ENCODE assay signal across 8 cellular contexts in the genomic region with DNA sequence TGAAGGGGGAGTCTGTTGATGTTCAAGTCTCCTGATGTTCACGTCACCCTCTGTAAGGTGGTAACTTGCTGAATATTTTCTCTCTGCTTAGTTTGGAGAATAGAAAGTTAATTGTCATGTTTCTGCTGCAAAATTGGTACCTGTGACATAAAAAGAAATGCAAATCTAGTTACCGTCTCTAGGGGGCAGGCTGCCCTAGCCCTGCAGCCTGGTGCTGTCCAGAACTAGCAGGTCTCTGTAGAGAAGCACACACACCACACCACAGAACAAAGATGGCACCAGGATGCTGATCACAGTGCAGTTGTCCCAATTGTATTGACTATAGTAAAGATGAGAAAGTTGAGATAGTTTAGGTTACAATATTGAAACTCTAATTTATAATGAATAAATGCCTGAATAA. TPM values are rescaled to one million over a fixed set of nuclear protein-coding genes. Genes with fewer than 3 reads are reported as not detected.
DNase-seq lines count a peak whose midpoint lies in the region; ATAC-seq and TF ChIP-seq lines count a peak whose summit lies in the region.

No MANE protein-coding gene starts in this region.

- H3K36me3 ChIP-seq in left ventricle myocardium inferior (no peaks in the 10 kb centered on the region), brain microvascular endothelial cell (replicated peaks) (no peaks in the 10 kb centered on the region), mesenchymal stem cell (ENCODE audit: control insufficient read depth in 1 of 2, insufficient read depth in 2 of 2, low read depth in 1 of 2, low read length in 2 of 2) (no peaks in the 10 kb centered on the region)

- no peak overlapping the region for H3K27ac ChIP-seq in left ventricle myocardium inferior (replicated peaks)
- H3K27ac ChIP-seq in brain microvascular endothelial cell, result no peak overlapping the region
- no peak overlapping the region for H3K27ac ChIP-seq in mesenchymal stem cell (ENCODE audit: low read length, poor library complexity, severe bottlenecking)

- H4K91ac ChIP-seq in mesenchymal stem cell (ENCODE audit: low read length), result no peak overlapping the region

- no peaks in the 10 kb centered on the region for H3K79me1 ChIP-seq in mesenchymal stem cell (replicated peaks; ENCODE audit: low read length, poor library complexity, severe bottlenecking)

- H3K4me3 ChIP-seq in left ventricle myocardium inferior (no peak overlapping the region), brain microvascular endothelial cell (ENCODE audit: low read depth, low read length) (no peak overlapping the region), mesenchymal stem cell (ENCODE audit: insufficient read depth in 1 of 2, low read depth in 1 of 2, low read length in 2 of 2) (no peak overlapping the region)

- H3K9ac ChIP-seq in mesenchymal stem cell (ENCODE audit: low read length), result no peak overlapping the region

- H2BK15ac ChIP-seq in mesenchymal stem cell (ENCODE audit: low read depth, poor library complexity, severe bottlenecking), result no peak overlapping the region

- peak; percentile 64 for TF ChIP-seq CTCF in left ventricle myocardium inferior (IDR thresholded peaks at IDR 0.05; ENCODE audit: borderline replicate concordance)
- TF ChIP-seq CTCF in brain microvascular endothelial cell (IDR thresholded peaks at IDR 0.05; ENCODE audit: low read depth, low read length, missing control alignments), result peak; percentile 77

- 11% methylated on average over 2 of the region's 2 CpGs for WGBS in mesenchymal stem cell

- in situ Hi-C loops in brain microvascular endothelial cell (cut with HindIII; ENCODE audit: low pct_ligation_motif_present, low sequenced_read_pairs), result no loop called here

- no peak overlapping the region for H3K14ac ChIP-seq in mesenchymal stem cell (ENCODE audit: low read length in 2 of 2)

- H2BK5ac ChIP-seq in mesenchymal stem cell (ENCODE audit: low read depth, low read length, poor library complexity, severe bottlenecking), result no peak overlapping the region

- no peak overlapping the region for H3K18ac ChIP-seq in mesenchymal stem cell (ENCODE audit: low read depth in 1 of 2, low read length in 2 of 2)

- no peak overlapping the region for H2AK5ac ChIP-seq in mesenchymal stem cell (ENCODE audit: low read length, severe bottlenecking)

- no peak overlapping the region for H3K4me2 ChIP-seq in mesenchymal stem cell (ENCODE audit: low read length, poor library complexity, severe bottlenecking)

- no peak overlapping the region for H2BK120ac ChIP-seq in mesenchymal stem cell (ENCODE audit: low read depth, low read length)

- no peak overlapping the region for H3K4ac ChIP-seq in mesenchymal stem cell (ENCODE audit: low read depth in 1 of 2, low read length in 2 of 2)

- ATAC-seq in Right ventricle myocardium superior (ENCODE audit: poor library complexity) (no peak), HG02678 (IDR thresholded peaks at IDR 0.05; ENCODE audit: unreplicated experiment) (peak; percentile 62)

- H3K27me3 ChIP-seq in left ventricle myocardium inferior (ENCODE audit: low read depth) (no peaks in the 10 kb centered on the region), brain microvascular endothelial cell (replicated peaks) (no peaks in the 10 kb centered on the region), mesenchymal stem cell (ENCODE audit: control insufficient read depth in 1 of 2, insufficient read depth in 1 of 2, low read length in 2 of 2) (peaks cover 0 to 13% of the 10 kb centered on the region in 2 experiments)

- no peak overlapping the region for H4K8ac ChIP-seq in mesenchymal stem cell (ENCODE audit: low read length)

- H3K4me1 ChIP-seq in left ventricle myocardium inferior (no peaks in the 10 kb centered on the region), mesenchymal stem cell (ENCODE audit: control insufficient read depth, insufficient read depth, low read depth, low read length) (no peaks in the 10 kb centered on the region)

- H2AFZ ChIP-seq in mesenchymal stem cell (ENCODE audit: low read depth, low read length), result no peak overlapping the region

- no peak overlapping the region for H3K23ac ChIP-seq in mesenchymal stem cell (ENCODE audit: low read length in 2 of 2)

- no peak overlapping the region for H2BK12ac ChIP-seq in mesenchymal stem cell (ENCODE audit: low read length in 2 of 2)

- intact Hi-C loops in left ventricle myocardium inferior (cut with micrococcal nuclease) (no loop called here), Right ventricle myocardium superior (cut with DNase I) (no loop called here)

- DNase-seq in left ventricle myocardium inferior (no peak), Right ventricle myocardium superior (no peak), NCI-H446 (lab: John Stamatoyannopoulos, UW) (peak; percentile 3 to 14), brain microvascular endothelial cell (no peak), myocyte (ENCODE audit: low read depth) (peak; percentile 57), mesenchymal stem cell (no peak)
- no peak for DNase-seq in activated CD4-positive, CD25-positive, alpha-beta regulatory T cell (lab: John Stamatoyannopoulos, UW)

- H3K9me3 ChIP-seq in left ventricle myocardium inferior (replicated peaks) (no peaks in the 10 kb centered on the region), mesenchymal stem cell (ENCODE audit: control insufficient read depth, low read length) (no peaks in the 10 kb centered on the region)

RNA-seq across cellular contexts. Expression of a gene that starts 47.0 kb away (rescaled TPM):
- total RNA-seq in left ventricle myocardium inferior, result not detected
- not detected for total RNA-seq in Right ventricle myocardium superior
- total RNA-seq in myocyte, result 0.24 and 0.42 TPM in 2 replicates
- polyA plus RNA-seq in myocyte (2012), result 0.14 TPM
- not detected for polyA plus RNA-seq in mesenchymal stem cell (2013, experiment 1 of 2)
- polyA plus RNA-seq in mesenchymal stem cell (2013, experiment 2 of 2), result not detected

Comparison
In these comparisons a context has a peak if more than half of its experiments do, and no peak if none do; other contexts are left out.
1. DNase-seq: peak in NCI-H446 (2 of 2) and myocyte (single experiment); none in left ventricle myocardium inferior (single experiment), Right ventricle myocardium superior (single experiment), brain microvascular endothelial cell (single experiment), activated CD4-positive, CD25-positive, alpha-beta regulatory T cell (0 of 4) and mesenchymal stem cell (single experiment).